In genomic region chr5:51082741-51083140, GRCh38 we compare ENCODE assay signal across 6 cellular contexts.
"Had no signal": no experiment of that assay in that cellular context is flagged by ENCODE, and none has a peak within 500 bp of the region (broad histone marks: within the 10 kb centered on the region; RNA-seq: fewer than 3 reads in every experiment).

No MANE protein-coding gene starts in this region.

- H3K4me3 ChIP-seq: GM23248, K562 had no signal

- H3K27ac ChIP-seq: GM23248 had no signal

- DNase-seq: GM23248, H9, HCEC 1CT, IMR-90, KG1 had no signal

- ATAC-seq: K562 had no signal
